16 cellular contexts compared by ENCODE assay signal in genomic region chrX:29560065-29560464, GRCh38.
DNase-seq lines count a peak whose midpoint lies in the region; ATAC-seq, FAIRE-seq and TF ChIP-seq lines count a peak whose summit lies in the region.
"Had no signal": no experiment of that assay in that cellular context is flagged by ENCODE, and none has a peak within 500 bp of the region (broad histone marks: within the 10 kb centered on the region; RNA-seq: fewer than 3 reads in every experiment).

No MANE protein-coding gene starts in this region.

- H3K9me3 ChIP-seq in HEK293 (ENCODE audit: control insufficient read depth, insufficient read depth, low read depth, low read length): no peaks in the 10 kb centered on the region
- peaks cover 10% of the 10 kb centered on the region for H3K9me3 ChIP-seq in GM12878 (replicated peaks; ENCODE audit: control insufficient read depth, insufficient read depth, low read length)
- H3K9me3 ChIP-seq: Caco-2 had no signal

- H4K20me1 ChIP-seq in GM12878 (ENCODE audit: control insufficient read depth, insufficient read depth): no peaks in the 10 kb centered on the region

- CTCF ChIA-PET in HEK293 (lab: Yijun Ruan, JAX): no interaction called here
- CTCF ChIA-PET in GM12878 (lab: Yijun Ruan, JAX): interaction anchor here (1.0 kb wide), 1 partner anchor 51 kb away, joined by 3 read pairs; no protein-coding TSS in a partner anchor

- no peak for FAIRE-seq in GM12878 (lab: Jason Lieb, UNC)
- FAIRE-seq: G401.6 had no signal

- no peaks in the 10 kb centered on the region for H3K36me3 ChIP-seq in HEK293 (ENCODE audit: control insufficient read depth in 2 of 2, insufficient read depth in 1 of 2, low read length in 2 of 2)
- H3K36me3 ChIP-seq in GM12878 (ENCODE audit: control insufficient read depth in 2 of 2, insufficient read depth in 2 of 2, low read length in 1 of 2): no peaks in the 10 kb centered on the region

- H3K4me1 ChIP-seq in HEK293 (ENCODE audit: control insufficient read depth, insufficient read depth, low read length): no peaks in the 10 kb centered on the region
- H3K4me1 ChIP-seq in GM12878 (ENCODE audit: control insufficient read depth, insufficient read depth, low read length): peaks cover 6% of the 10 kb centered on the region; the same call in 1 of the 2 replicates

- no TSS peak for BruUV-seq in GM12878 (replicated peaks; lab: Mats Ljungman, UMichigan)

- no peak overlapping the region for H2AFZ ChIP-seq in GM12878 (ENCODE audit: control insufficient read depth, low read depth, low read length)
- H2AFZ ChIP-seq: GM23338 had no signal

- RAD21 ChIA-PET in GM12878 (lab: Charles Lee; ENCODE audit: unreplicated experiment): no interaction called here

- 39% methylated on average over 1 of the region's 1 CpG for WGBS in GM12878 (ENCODE audit: insufficient coverage, insufficient replicate concordance, low lambda C conversion rate, missing lambda C conversion rate)

- SMC1A ChIA-PET in GM12878 (lab: Charles Lee; ENCODE audit: uncharacterized antibody, unreplicated experiment): no interaction called here

- H3K27ac ChIP-seq in HEK293 (ENCODE audit: extremely low read depth, low read depth, low read length): no peak overlapping the region
- no peak overlapping the region for H3K27ac ChIP-seq in GM12878 (ENCODE audit: control insufficient read depth, insufficient read depth)

- in situ Hi-C loops in GM12878 (cut with MboI): no loop called here

- no peak for TF ChIP-seq RAD21 in GM12878 (IDR thresholded peaks at IDR 0.05; ENCODE audit: insufficient read depth, low read depth, low read length)

- no peaks in the 10 kb centered on the region for H3K27me3 ChIP-seq in GM12878 (replicated peaks in 1 of 2; ENCODE audit: control insufficient read depth in 2 of 2, insufficient read depth in 2 of 2, low read length in 1 of 2)

- H3K79me2 ChIP-seq in GM12878 (ENCODE audit: control insufficient read depth, insufficient read depth, low read length): no peaks in the 10 kb centered on the region

- DNase-seq in OCI-M1 (lab: John Stamatoyannopoulos, UW) (peak; percentile 2), GM12878 (ENCODE audit: low read depth, low spot score) (no peak), putamen (ENCODE audit: low spot score) (no peak), NCI-H524 (lab: John Stamatoyannopoulos, UW) (no peak), UCSD-AML1 (lab: John Stamatoyannopoulos, UW; ENCODE audit: unreplicated experiment) (no peak)
- DNase-seq: C1 segment of cervical spinal cord; Caco-2; CD4-positive, alpha-beta memory T cell; DMS153; DND-41; H9; HFFc6 had no signal

- TF ChIP-seq POLR2A in GM12878 (IDR thresholded peaks at IDR 0.05; ENCODE audit: low read depth, low read length): no peak

- H3K4me3 ChIP-seq in HEK293 (ENCODE audit: low read depth, low read length) (no peak overlapping the region), GM12878 (no peak overlapping the region)
- H3K4me3 ChIP-seq: GM23338 had no signal

- ATAC-seq in GM12878: no peak
- ATAC-seq: GM23338, HCT116 had no signal

- intact Hi-C loops in GM12878 (cut with micrococcal nuclease; ENCODE audit: unreplicated experiment): no loop called here

- no peak overlapping the region for H3K4me2 ChIP-seq in GM12878 (ENCODE audit: control insufficient read depth, insufficient read depth)
- H3K4me2 ChIP-seq: GM23338 had no signal

- no peak for TF ChIP-seq EP300 in GM12878 (IDR thresholded peaks at IDR 0.05; ENCODE audit: borderline replicate concordance in 1 of 2, control insufficient read depth in 1 of 2, low read depth in 2 of 2, low read length in 2 of 2)

- POLR2A ChIA-PET in HEK293 (lab: Yijun Ruan, JAX): no interaction called here
- POLR2A ChIA-PET in GM12878 (lab: Charles Lee): no interaction called here

- no peak overlapping the region for H3K9ac ChIP-seq in GM12878 (ENCODE audit: control insufficient read depth, insufficient read depth, low read length)

- TF ChIP-seq CTCF in HEK293 (tag by site-specific recombination; IDR thresholded peaks at IDR 0.05) (no peak), GM12878 (IDR thresholded peaks at IDR 0.05 in 2 of 3, conservative IDR thresholded peaks at IDR 0.05 in 1 of 3; ENCODE audit: control insufficient read depth in 2 of 3, extremely low read depth in 1 of 3, insufficient read depth in 1 of 3, low read depth in 3 of 3, low read length in 3 of 3) (no peak)

TF ChIP-seq in HEK293, 187 proteins besides CTCF, POLR2A, EP300 and RAD21:
- TF ChIP-seq TRIM28 (IDR thresholded peaks at IDR 0.05; ENCODE audit: borderline replicate concordance, low read length): peak; percentile 79; the same call in 1 of the 2 replicates
- peak; percentile 90 for TF ChIP-seq SETDB1 (IDR thresholded peaks at IDR 0.05; ENCODE audit: insufficient read length, low read length)
- TF ChIP-seq ZNF791 (tag by site-specific recombination; IDR thresholded peaks at IDR 0.05): peak; percentile 66
- no peak for TF ChIP-seq ZNF645 (tag by site-specific recombination; IDR thresholded peaks at IDR 0.05)
TF ChIP-seq in HEK293: peak in this region for 3.

TF ChIP-seq in GM12878, 131 proteins besides CTCF, POLR2A, EP300 and RAD21 (continues in another document):
- TF ChIP-seq ZBTB4 (CRISPR knock-in tag; IDR thresholded peaks at IDR 0.05) (no peak), SMC3 (IDR thresholded peaks at IDR 0.05; ENCODE audit: borderline replicate concordance, low read length) (no peak), MEF2B (IDR thresholded peaks at IDR 0.05; ENCODE audit: partially characterized antibody, poor library complexity, severe bottlenecking) (no peak), PAX5 (IDR thresholded peaks at IDR 0.05; ENCODE audit: borderline replicate concordance, low read depth, low read length) (no peak), LARP7 (IDR thresholded peaks at IDR 0.05) (no peak), GABPA (IDR thresholded peaks at IDR 0.05; ENCODE audit: low read depth) (no peak), ZBTB11 (CRISPR knock-in tag; IDR thresholded peaks at IDR 0.05) (no peak), CBX5 (IDR thresholded peaks at IDR 0.05; ENCODE audit: low read depth) (peak; percentile 98)
